8 cellular contexts compared by ENCODE assay signal in genomic region chr10:50991496-50992355, GRCh38.
DNase-seq lines count a peak whose midpoint lies in the region; ATAC-seq and TF ChIP-seq lines count a peak whose summit lies in the region.

No MANE protein-coding gene starts in this region.

- H3K27ac ChIP-seq in liver (ENCODE audit: low read depth in 1 of 2, low read length in 2 of 2) = peak overlapping the region; percentile 70 to 71
- H3K27ac ChIP-seq in tibial artery = peak overlapping the region; percentile 95 to 96

- TF ChIP-seq CTCF in choroid plexus epithelial cell (conservative IDR thresholded peaks at IDR 0.05; ENCODE audit: low read depth, low read length) (no peak), liver (IDR thresholded peaks at IDR 0.05; ENCODE audit: low read depth, low read length, missing input control) (no peak), tibial artery (IDR thresholded peaks at IDR 0.05) (peak in 1 of 2 experiments; percentile 3)

- H3K4me3 ChIP-seq in choroid plexus epithelial cell (ENCODE audit: low read depth, low read length) (peak overlapping the region; percentile 83), liver (ENCODE audit: low read depth in 1 of 3, low read length in 3 of 3) (peak overlapping the region in 2 of 3 donors; percentile 70 to 74), tibial artery (peak overlapping the region; percentile 87 to 92)

- DNase-seq in activated CD8-positive, alpha-beta memory T cell treated with anti-CD3 and anti-CD28 coated beads, Interleukin-2, amount 50 U/mL, for 48 hours = peak; percentile 54
- no peak for DNase-seq in activated CD8-positive, alpha-beta memory T cell treated with anti-CD3 and anti-CD28 coated beads, Interleukin-2, amount 50 U/mL, for 4 hours
- peak; percentile 60 for DNase-seq in choroid plexus epithelial cell (ENCODE audit: low read depth)
- DNase-seq in tibial artery = peak; percentile 71 to 88

- H3K4me1 ChIP-seq in liver (ENCODE audit: control insufficient read depth in 4 of 4, insufficient read depth in 4 of 4, low read length in 3 of 4) (peaks cover 3 to 17% (median 10%) of the 10 kb centered on the region in 4 donors), tibial artery (peaks cover 0 to 42% (median 1%) of the 10 kb centered on the region in 4 donors)

- ATAC-seq in GM21381 (IDR thresholded peaks at IDR 0.05; ENCODE audit: unreplicated experiment) = no peak
- ATAC-seq in HG03378 (IDR thresholded peaks at IDR 0.05; ENCODE audit: unreplicated experiment) = no peak
- no peak for ATAC-seq in GM19463 (IDR thresholded peaks at IDR 0.05; ENCODE audit: unreplicated experiment)

- peak overlapping the region in 1 of 2 donors; percentile 22 for H3K9ac ChIP-seq in liver (ENCODE audit: low read depth in 1 of 2, low read length in 2 of 2)

- no peak for TF ChIP-seq RAD21 in liver (IDR thresholded peaks at IDR 0.05)

- H3K9me3 ChIP-seq in liver (ENCODE audit: control insufficient read depth in 4 of 4, low read length in 3 of 4) = no peaks in the 10 kb centered on the region
- H3K9me3 ChIP-seq in tibial artery = no peaks in the 10 kb centered on the region

- intact Hi-C loops in tibial artery (cut with DNase I; ENCODE audit: low total_unique reads) = loop anchor here (10.0 kb wide), 1 partner anchor 1223 kb away; no protein-coding TSS in a partner anchor

- H3K36me3 ChIP-seq in liver (ENCODE audit: control insufficient read depth in 4 of 4, insufficient read depth in 3 of 4, low read depth in 1 of 4, low read length in 3 of 4) = no peaks in the 10 kb centered on the region
- no peaks in the 10 kb centered on the region for H3K36me3 ChIP-seq in tibial artery

- 2% methylated on average over 72 of the region's 72 CpGs for WGBS in liver

- H3K27me3 ChIP-seq in liver (ENCODE audit: control insufficient read depth in 4 of 4, insufficient read depth in 4 of 4, low read length in 3 of 4) (peaks cover 0 to 12% (median 3%) of the 10 kb centered on the region in 4 donors), tibial artery (no peaks in the 10 kb centered on the region)

TF ChIP-seq in liver, 16 proteins besides CTCF, POLR2A, EP300 and RAD21:
- no peak for TF ChIP-seq YY1 (IDR thresholded peaks at IDR 0.05)
- TF ChIP-seq TAF1 (conservative IDR thresholded peaks at IDR 0.05) = no peak
- TF ChIP-seq ATF3 (IDR thresholded peaks at IDR 0.05) = no peak
